14 cellular contexts compared by ENCODE assay signal in genomic region chr2:191691898-191692297, GRCh38.
"Had no signal": no experiment of that assay in that cellular context is flagged by ENCODE, and none has a peak within 500 bp of the region (broad histone marks: within the 10 kb centered on the region; RNA-seq: fewer than 3 reads in every experiment).

No MANE protein-coding gene starts in this region.

- H3K27me3 Mint-ChIP-seq: activated CD8-positive, alpha-beta memory T cell treated with anti-CD3 and anti-CD28 coated beads, Interleukin-2, amount 10 ng/mL, durations not matched to agents 7 days and 5 days; brain; central memory CD8-positive, alpha-beta T cell had no signal

- H3K27ac Mint-ChIP-seq: activated CD8-positive, alpha-beta memory T cell treated with anti-CD3 and anti-CD28 coated beads, Interleukin-2, amount 10 ng/mL, durations not matched to agents 7 days and 5 days; activated T-helper 2 cell treated with anti-CD3 and anti-CD28 coated beads, Interferon-gamma antibody, Interleukin-2, Interleukin-4, amounts not matched to agents 10 μg/mL and 5 μg/mL and 100 μg/mL, durations not matched to agents 14 hours and 24 hours and 36 hours; brain; natural killer cell had no signal

- ATAC-seq: activated CD8-positive, alpha-beta memory T cell treated with anti-CD3 and anti-CD28 coated beads, Interleukin-2, amount 10 ng/mL, durations not matched to agents 7 days and 5 days had no signal

- DNase-seq: activated CD4-positive, alpha-beta T cell treated with anti-CD3 and anti-CD28 coated beads, Interleukin-2, amount 50 U/mL, for 48 hours; activated CD4-positive, CD25-positive, alpha-beta regulatory T cell treated with anti-CD3 and anti-CD28 coated beads, Interleukin-2, amount 50 U/mL, for 72 hours; activated CD8-positive, alpha-beta memory T cell treated with anti-CD3 and anti-CD28 coated beads, Interleukin-2, amount 10 ng/mL, durations not matched to agents 7 days and 5 days; activated naive CD4-positive, alpha-beta T cell treated with anti-CD3 and anti-CD28 coated beads, Interleukin-2, amount 50 U/mL, for 16 hours; activated T-cell treated with anti-CD3 and anti-CD28 coated beads, Interleukin-2, amount 50 U/mL, for 1 hour; amniotic stem cell; effector CD8-positive, alpha-beta T cell; mammary epithelial cell; natural killer cell; stimulated activated CD4-positive, alpha-beta T cell treated with anti-CD3 and anti-CD28 coated beads, Interleukin-12 subunit alpha, Interleukin-12 subunit beta, amount 100 ng/mL, for 4 hours; stimulated activated CD4-positive, alpha-beta T cell treated with anti-CD3 and anti-CD28 coated beads, Interleukin-2, amount 100 ng/mL, for 24 hours had no signal

- H3K36me3 Mint-ChIP-seq: brain, natural killer cell had no signal

- H3K9me3 Mint-ChIP-seq: activated T-helper 2 cell treated with anti-CD3 and anti-CD28 coated beads, Interferon-gamma antibody, Interleukin-2, Interleukin-4, amounts not matched to agents 10 μg/mL and 5 μg/mL and 100 μg/mL, durations not matched to agents 14 hours and 24 hours and 36 hours; central memory CD8-positive, alpha-beta T cell; natural killer cell had no signal

- H3K4me3 Mint-ChIP-seq: activated CD8-positive, alpha-beta memory T cell treated with anti-CD3 and anti-CD28 coated beads, Interleukin-2, amount 10 ng/mL, durations not matched to agents 7 days and 5 days; brain; central memory CD8-positive, alpha-beta T cell; natural killer cell had no signal
